Comparison of ENCODE assay signal across 9 cellular contexts in genomic region chr6:150813319-150813992, GRCh38. TPM values are rescaled to one million over a fixed set of nuclear protein-coding genes. Genes with fewer than 3 reads are reported as not detected.
DNase-seq lines count a peak whose midpoint lies in the region; ATAC-seq and TF ChIP-seq lines count a peak whose summit lies in the region.
"Had no signal": no experiment of that assay in that cellular context is flagged by ENCODE, and none has a peak within 500 bp of the region (broad histone marks: within the 10 kb centered on the region; RNA-seq: fewer than 3 reads in every experiment).

No MANE protein-coding gene starts in this region.

- ATAC-seq in HG02870 (IDR thresholded peaks at IDR 0.05; ENCODE audit: unreplicated experiment), result peak; percentile 56
- ATAC-seq in activated CD4-positive, CD25-positive, alpha-beta regulatory T cell treated with anti-CD3 and anti-CD28 coated beads, Interleukin-2, amount 50 U/mL, for 24 hours, result peak; percentile 72 to 74

- no peaks in the 10 kb centered on the region for H3K27me3 ChIP-seq in vagina
- H3K27me3 ChIP-seq: pancreas had no signal

- DNase-seq in NCI-H2107 treated with DMSO at 0.1 percent for 48 hours (lab: John Stamatoyannopoulos, UW; ENCODE audit: unreplicated experiment), result peak; percentile 11
- DNase-seq in NCI-H2107 (lab: John Stamatoyannopoulos, UW), result no peak
- DNase-seq in foreskin fibroblast, result peak; percentile 35 to 53
- DNase-seq in stimulated activated CD8-positive, alpha-beta memory T cell treated with anti-CD3 and anti-CD28 coated beads, Interleukin-12 subunit alpha, Interleukin-12 subunit beta, amount 100 ng/mL, for 24 hours (ENCODE audit: extremely low read depth), result peak; percentile 2
- DNase-seq in MV-4-11 (lab: John Stamatoyannopoulos, UW), result no peak
- no peak for DNase-seq in vagina (ENCODE audit: extremely low spot score in 2 of 2)
- DNase-seq: pancreas had no signal

- no peak overlapping the region for H3K27ac ChIP-seq in vagina
- H3K27ac ChIP-seq: pancreas had no signal

- H3K4me3 ChIP-seq in foreskin fibroblast (ENCODE audit: low read depth in 1 of 2, low read length in 2 of 2) (no peak overlapping the region), vagina (no peak overlapping the region)
- H3K4me3 ChIP-seq: pancreas had no signal

- H3K9me3 ChIP-seq in vagina, result no peaks in the 10 kb centered on the region
- H3K9me3 ChIP-seq: pancreas had no signal

- no peaks in the 10 kb centered on the region for H3K36me3 ChIP-seq in vagina
- H3K36me3 ChIP-seq: pancreas had no signal

- TF ChIP-seq POLR2A in vagina (IDR thresholded peaks at IDR 0.05), result no peak

- peaks cover 5% of the 10 kb centered on the region for H3K4me1 ChIP-seq in vagina
- H3K4me1 ChIP-seq: pancreas had no signal

- TF ChIP-seq CTCF in foreskin fibroblast (IDR thresholded peaks at IDR 0.05; ENCODE audit: low read depth, low read length) (no peak), vagina (IDR thresholded peaks at IDR 0.05) (no peak)

- intact Hi-C loops in vagina (cut with DNase I), result loop anchor here (5.0 kb wide), 1 partner anchor 401 kb away; no protein-coding TSS in a partner anchor

RNA-seq across cellular contexts. Expression of gene MTHFD1L, which starts 52.0 kb away (rescaled TPM):
- 2.7 TPM for total RNA-seq in vagina

Comparison
In these comparisons a context has a peak if more than half of its experiments do, and no peak if none do; other contexts are left out.
1. DNase-seq: peak in NCI-H2107 treated with DMSO at 0.1 percent for 48 hours (single experiment), foreskin fibroblast (2 of 2) and stimulated activated CD8-positive, alpha-beta memory T cell treated with anti-CD3 and anti-CD28 coated beads, Interleukin-12 subunit alpha, Interleukin-12 subunit beta, amount 100 ng/mL, for 24 hours (single experiment); none in NCI-H2107 (single experiment), MV-4-11 (single experiment) and vagina (0 of 2).